29 cellular contexts compared by ENCODE assay signal in the genomic region with DNA sequence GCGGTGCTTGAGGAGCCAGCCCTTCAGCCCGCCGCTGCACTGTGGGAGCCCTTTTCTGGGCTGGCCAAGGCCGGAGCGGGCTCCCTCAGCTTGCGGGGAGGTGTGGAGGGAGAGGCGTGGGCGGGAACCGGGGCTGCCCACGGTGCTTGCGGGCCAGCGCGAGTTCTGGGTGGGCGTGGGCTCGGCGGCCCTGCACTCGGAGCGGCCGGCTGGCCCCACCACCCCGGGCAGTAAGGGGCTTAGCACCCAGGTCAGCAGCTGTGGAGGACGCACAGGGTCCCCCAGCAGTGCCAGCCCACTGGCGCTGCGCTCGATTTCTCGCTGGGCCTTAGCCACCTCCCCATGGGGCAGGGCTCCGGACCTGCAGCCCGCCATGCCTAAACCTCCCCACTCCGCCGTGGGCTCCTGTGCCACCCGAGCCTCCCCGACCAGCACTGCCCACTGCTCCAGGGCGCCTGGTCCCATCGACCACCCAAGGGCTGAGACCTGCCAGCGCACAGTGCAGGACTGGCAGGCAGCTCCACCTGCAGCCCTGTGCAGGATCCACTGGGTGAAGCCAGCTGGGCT. TPM values are rescaled to one million over a fixed set of nuclear protein-coding genes. Genes with fewer than 3 reads are reported as not detected.
"Had no signal": no experiment of that assay in that cellular context is flagged by ENCODE, and none has a peak within 500 bp of the region (broad histone marks: within the 10 kb centered on the region; RNA-seq: fewer than 3 reads in every experiment).

No MANE protein-coding gene starts in this region.

- DNase-seq: natural killer cell; occipital lobe; ovary; psoas muscle; right lobe of liver; sigmoid colon; small intestine; stimulated activated CD4-positive, alpha-beta T cell treated with anti-CD3 and anti-CD28 coated beads, Interleukin-15, amount 100 ng/mL, for 24 hours; stimulated activated CD4-positive, alpha-beta T cell treated with anti-CD3 and anti-CD28 coated beads, Interleukin-2, amount 100 ng/mL, for 24 hours; stimulated activated CD4-positive, alpha-beta T cell treated with anti-CD3 and anti-CD28 coated beads, Interleukin-2, amount 100 ng/mL, for 48 hours; stimulated activated CD4-positive, alpha-beta T cell treated with anti-CD3 and anti-CD28 coated beads, Interleukin-4, amount 100 ng/mL, for 24 hours; stimulated activated naive CD4-positive, alpha-beta T cell; stimulated activated naive CD8-positive, alpha-beta T cell treated with anti-CD3 and anti-CD28 coated beads, Interleukin-15, amount 100 ng/mL, for 72 hours; stimulated activated naive CD8-positive, alpha-beta T cell treated with anti-CD3 and anti-CD28 coated beads, Interleukin-15, Interleukin-2, amounts not matched to agents 100 U/mL and 50 U/mL, for 24 hours; substantia nigra; testis; tibial artery; transverse colon; upper lobe of right lung; uterus had no signal

- H3K27ac Mint-ChIP-seq: natural killer cell; nephron; neural progenitor cell; progenitor cell of endocrine pancreas; stimulated activated effector memory CD8-positive, alpha-beta T cell treated with anti-CD3 and anti-CD28 coated beads, Interleukin-12 subunit alpha, Interleukin-12 subunit beta, amount 100 ng/mL, for 72 hours; stimulated activated naive CD8-positive, alpha-beta T cell treated with anti-CD3 and anti-CD28 coated beads, Interleukin-15, amount 100 ng/mL, for 72 hours; type B pancreatic cell had no signal

- H3K4me1 ChIP-seq: neural progenitor cell, parathyroid adenoma, psoas muscle, sigmoid colon, suprapubic skin, tibial artery, transverse colon, upper lobe of right lung, uterus had no signal

- H3K4me2 ChIP-seq: neural progenitor cell had no signal

- H3K9me3 Mint-ChIP-seq: natural killer cell; nephron; neural progenitor cell; stimulated activated effector memory CD8-positive, alpha-beta T cell treated with anti-CD3 and anti-CD28 coated beads, Interleukin-12 subunit alpha, Interleukin-12 subunit beta, amount 100 ng/mL, for 72 hours; stimulated activated naive CD8-positive, alpha-beta T cell treated with anti-CD3 and anti-CD28 coated beads, Interleukin-15, amount 100 ng/mL, for 72 hours had no signal

- H3K27ac ChIP-seq: neural progenitor cell, ovary, parathyroid adenoma, psoas muscle, right lobe of liver, sigmoid colon, suprapubic skin, testis, tibial artery, transverse colon, upper lobe of right lung, uterus had no signal

- ATAC-seq: natural killer cell; psoas muscle; right cardiac atrium; right lobe of liver; stimulated activated effector memory CD8-positive, alpha-beta T cell treated with anti-CD3 and anti-CD28 coated beads, Interleukin-12 subunit alpha, Interleukin-12 subunit beta, amount 100 ng/mL, for 72 hours; stimulated activated naive CD8-positive, alpha-beta T cell treated with anti-CD3 and anti-CD28 coated beads, Interleukin-15, amount 100 ng/mL, for 72 hours; stimulated activated naive CD8-positive, alpha-beta T cell treated with anti-CD3 and anti-CD28 coated beads, Interleukin-15, Interleukin-2, amounts not matched to agents 100 U/mL and 50 U/mL, for 24 hours; upper lobe of right lung had no signal

- H3K9ac ChIP-seq: neural progenitor cell, parathyroid adenoma had no signal

- H3K36me3 ChIP-seq: neural progenitor cell, ovary, right lobe of liver, sigmoid colon, suprapubic skin, tibial artery, transverse colon, upper lobe of right lung, uterus had no signal

- H2AFZ ChIP-seq: neural progenitor cell, parathyroid adenoma had no signal

- H3K4me3 Mint-ChIP-seq: natural killer cell; nephron; neural progenitor cell; stimulated activated effector memory CD8-positive, alpha-beta T cell treated with anti-CD3 and anti-CD28 coated beads, Interleukin-12 subunit alpha, Interleukin-12 subunit beta, amount 100 ng/mL, for 72 hours; stimulated activated naive CD8-positive, alpha-beta T cell treated with anti-CD3 and anti-CD28 coated beads, Interleukin-15, amount 100 ng/mL, for 72 hours; type B pancreatic cell had no signal

- H3K27me3 Mint-ChIP-seq: progenitor cell of endocrine pancreas had no signal

- H3K4me3 ChIP-seq: neural progenitor cell, ovary, psoas muscle, right lobe of liver, sigmoid colon, suprapubic skin, tibial artery, transverse colon, upper lobe of right lung, uterus had no signal

- H3K27me3 ChIP-seq: neural progenitor cell, ovary, right lobe of liver, sigmoid colon, suprapubic skin, testis, transverse colon, upper lobe of right lung, uterus had no signal

- H3K9me3 ChIP-seq: ovary, psoas muscle, right lobe of liver, sigmoid colon, suprapubic skin, testis, tibial artery, transverse colon, upper lobe of right lung, uterus had no signal

- H3K4me1 Mint-ChIP-seq: natural killer cell, nephron, neural progenitor cell had no signal

- H3K79me2 ChIP-seq: parathyroid adenoma had no signal

- H3K36me3 Mint-ChIP-seq: natural killer cell; neural progenitor cell; stimulated activated effector memory CD8-positive, alpha-beta T cell treated with anti-CD3 and anti-CD28 coated beads, Interleukin-12 subunit alpha, Interleukin-12 subunit beta, amount 100 ng/mL, for 72 hours; type B pancreatic cell had no signal

RNA-seq across cellular contexts. Expression of gene GSTO2, which starts 23.8 kb away (rescaled TPM):
- total RNA-seq: skeletal muscle tissue had no signal
